ENCODE assay signal across 8 cellular contexts in genomic region chr9:70413427-70413797, GRCh38. TPM values are rescaled to one million over a fixed set of nuclear protein-coding genes. Genes with fewer than 3 reads are reported as not detected.
DNase-seq lines count a peak whose midpoint lies in the region; ATAC-seq and TF ChIP-seq lines count a peak whose summit lies in the region.

No MANE protein-coding gene starts in this region.

- DNase-seq in CD4-positive, CD25-positive, alpha-beta regulatory T cell = peak in 1 of 3 donors; percentile 56
- DNase-seq in SK-N-SH = peak; percentile 82
- DNase-seq in dorsolateral prefrontal cortex = peak in 5 of 10 donors; percentile 41 to 67 (median 47)
- peak; percentile 90 for DNase-seq in mesenteric fat pad (ENCODE audit: low spot score)
- peak; percentile 40 to 94 for DNase-seq in upper lobe of left lung
- no peak for DNase-seq in hippocampal formation (lab: John Stamatoyannopoulos, UW)

- POLR2A ChIA-PET in SK-N-SH (lab: Yijun Ruan, JAX) = no interaction called here

- no peak for TF ChIP-seq POLR2A in upper lobe of left lung (IDR thresholded peaks at IDR 0.05)

- H3K4me3 ChIP-seq in CD4-positive, CD25-positive, alpha-beta regulatory T cell (ENCODE audit: low read depth, low read length) = peak overlapping the region; percentile 75
- H3K4me3 ChIP-seq in SK-N-SH (ENCODE audit: low read depth in 2 of 2, low read length in 1 of 2) (peak overlapping the region; percentile 82 to 92), dorsolateral prefrontal cortex (peak overlapping the region; percentile 63 to 99 (median 93)), upper lobe of left lung (peak overlapping the region; percentile 44 to 83 (median 69))

- H3K4me2 ChIP-seq in SK-N-SH = peak overlapping the region; percentile 86

- H3K9me3 ChIP-seq in CD4-positive, CD25-positive, alpha-beta regulatory T cell (ENCODE audit: control insufficient read depth in 2 of 2, low read length in 2 of 2) = no peaks in the 10 kb centered on the region
- H3K9me3 ChIP-seq in SK-N-SH = no peaks in the 10 kb centered on the region
- no peaks in the 10 kb centered on the region for H3K9me3 ChIP-seq in upper lobe of left lung

- H3K9me2 ChIP-seq in SK-N-SH = no peaks in the 10 kb centered on the region

- H3K36me3 ChIP-seq in CD4-positive, CD25-positive, alpha-beta regulatory T cell (ENCODE audit: control insufficient read depth, insufficient read depth, low read length) = peaks cover under 1% of the 10 kb centered on the region
- H3K36me3 ChIP-seq in SK-N-SH (replicated peaks in 1 of 2; ENCODE audit: control insufficient read depth in 1 of 2, insufficient read depth in 2 of 2, low read length in 1 of 2) (peaks cover 0 to under 1% of the 10 kb centered on the region in 2 experiments), upper lobe of left lung (peaks cover 0 to 1% (median 0%) of the 10 kb centered on the region in 4 donors)

- H3K27ac ChIP-seq in CD4-positive, CD25-positive, alpha-beta regulatory T cell (ENCODE audit: insufficient read depth, low read length, poor library complexity, severe bottlenecking) = peak overlapping the region; percentile 97
- H3K27ac ChIP-seq in SK-N-SH (ENCODE audit: low read depth in 2 of 2, low read length in 1 of 2) = peak overlapping the region; percentile 97 to 100
- peak overlapping the region; percentile 72 to 100 (median 99) for H3K27ac ChIP-seq in dorsolateral prefrontal cortex
- peak overlapping the region; percentile 99 to 100 (median 100) for H3K27ac ChIP-seq in upper lobe of left lung

- peaks cover 42% of the 10 kb centered on the region for H3K79me2 ChIP-seq in SK-N-SH (ENCODE audit: insufficient read depth)

- no peak for TF ChIP-seq RAD21 in SK-N-SH (IDR thresholded peaks at IDR 0.05; ENCODE audit: low read length)

- TF ChIP-seq EP300 in SK-N-SH (IDR thresholded peaks at IDR 0.05; ENCODE audit: borderline replicate concordance in 1 of 2, low read depth in 1 of 2, low read length in 1 of 2) = no peak
- no peak for TF ChIP-seq EP300 in upper lobe of left lung (IDR thresholded peaks at IDR 0.05)

- H3K36me3 Mint-ChIP-seq in CD4-positive, CD25-positive, alpha-beta regulatory T cell = no peaks in the 10 kb centered on the region

- intact Hi-C loops in dorsolateral prefrontal cortex (cut with DNase I) = loop anchor here in 1 of 2 donors (5.0 to 10.0 kb wide), 2 partner anchors 61 to 159 kb away; partner anchors contain the start of gene SMC5

- H3F3A ChIP-seq in SK-N-SH (replicated peaks; ENCODE audit: insufficient read depth) = peaks cover 31% of the 10 kb centered on the region

- peak overlapping the region; percentile 97 for H3K9ac ChIP-seq in SK-N-SH

- TF ChIP-seq CTCF in SK-N-SH (IDR thresholded peaks at IDR 0.05) (no peak), dorsolateral prefrontal cortex (IDR thresholded peaks at IDR 0.05 in 54 of 56, conservative IDR thresholded peaks at IDR 0.05 in 2 of 56; ENCODE audit: low read depth in 1 of 56, partially characterized antibody in 56 of 56) (no peak), upper lobe of left lung (IDR thresholded peaks at IDR 0.05) (peak in 4 of 6 experiments; percentile 4 to 29 (median 6))

- H3K27me3 Mint-ChIP-seq in CD4-positive, CD25-positive, alpha-beta regulatory T cell = peaks cover 9% of the 10 kb centered on the region

- peak overlapping the region; percentile 86; the same call in 1 of the 2 replicates for H2AFZ ChIP-seq in SK-N-SH (ENCODE audit: low read depth)

- H3K9me3 Mint-ChIP-seq in CD4-positive, CD25-positive, alpha-beta regulatory T cell = peaks cover 0 to 2% (median 0%) of the 10 kb centered on the region in 7 donors

- ATAC-seq in CD4-positive, CD25-positive, alpha-beta regulatory T cell (ENCODE audit: low read depth in 2 of 2) = peak; percentile 39
- ATAC-seq in GM18868 (IDR thresholded peaks at IDR 0.05; ENCODE audit: unreplicated experiment) (peak; percentile 24), HG03064 (IDR thresholded peaks at IDR 0.05; ENCODE audit: low read depth, unreplicated experiment) (peak; percentile 17), upper lobe of left lung (ENCODE audit: low FRiP score in 2 of 2) (peak; percentile 0 to 61)

- H4K20me1 ChIP-seq in SK-N-SH (ENCODE audit: insufficient read depth) = peaks cover 25% of the 10 kb centered on the region; the same call in 1 of the 2 replicates

- peak overlapping the region; percentile 97 to 100 (median 98) for H3K4me3 Mint-ChIP-seq in CD4-positive, CD25-positive, alpha-beta regulatory T cell

- H3K4me1 Mint-ChIP-seq in CD4-positive, CD25-positive, alpha-beta regulatory T cell = peaks cover 32 to 54% (median 37%) of the 10 kb centered on the region in 4 donors

- CTCF ChIA-PET in SK-N-SH (lab: Yijun Ruan, JAX) = interaction anchor here (1.8 kb wide), 1 partner anchor 73 kb away, joined by 10 read pairs; no protein-coding TSS in a partner anchor

- H3K27me3 ChIP-seq in CD4-positive, CD25-positive, alpha-beta regulatory T cell (ENCODE audit: control insufficient read depth, insufficient read depth, low read length) = no peaks in the 10 kb centered on the region
- no peaks in the 10 kb centered on the region for H3K27me3 ChIP-seq in SK-N-SH (ENCODE audit: insufficient read depth)
- H3K27me3 ChIP-seq in dorsolateral prefrontal cortex = no peaks in the 10 kb centered on the region
- H3K27me3 ChIP-seq in upper lobe of left lung = no peaks in the 10 kb centered on the region

- H3K4me1 ChIP-seq in CD4-positive, CD25-positive, alpha-beta regulatory T cell (ENCODE audit: control insufficient read depth, insufficient read depth, low read length, poor library complexity, severe bottlenecking) = peaks cover 43% of the 10 kb centered on the region
- H3K4me1 ChIP-seq in SK-N-SH (ENCODE audit: control insufficient read depth in 1 of 2, insufficient read depth in 2 of 2, low read depth in 1 of 2, low read length in 1 of 2) (peaks cover 18 to 22% of the 10 kb centered on the region in 2 experiments; a peak in 3 of 4 replicates), upper lobe of left lung (peaks cover 40 to 50% (median 44%) of the 10 kb centered on the region in 4 donors)

- no CpG with 5 or more reads among the region's 60 CpGs for WGBS in SK-N-SH (ENCODE audit: low lambda C conversion rate)
- WGBS in upper lobe of left lung, 2 donors = 0% methylated on average over 7 of the region's 60 CpGs; no CpG with 5 or more reads in 1 of the 2 donors

- H3K27ac Mint-ChIP-seq in CD4-positive, CD25-positive, alpha-beta regulatory T cell = peak overlapping the region; percentile 98 to 100 (median 99)

TF ChIP-seq in SK-N-SH, 30 proteins besides CTCF, POLR2A, EP300 and RAD21:
- TF ChIP-seq RXRA (IDR thresholded peaks at IDR 0.05; ENCODE audit: borderline replicate concordance, low read depth) (no peak), NFIC (IDR thresholded peaks at IDR 0.05; ENCODE audit: borderline replicate concordance) (0 out of 2 replicates have a peak, but pooled peaks have one; percentile 18)
TF ChIP-seq in SK-N-SH: peak in this region for 1.

RNA-seq across cellular contexts. Expression of gene KLF9, which starts 1.0 kb away (rescaled TPM):
- 86.7 TPM for total RNA-seq in CD4-positive, CD25-positive, alpha-beta regulatory T cell
- polyA plus RNA-seq in CD4-positive, CD25-positive, alpha-beta regulatory T cell = 1 to 10 TPM; 1.4 to 3.7 (median 3.0) TPM
- polyA plus RNA-seq in SK-N-SH (2012; rRNA removed) = 5.8 and 6.9 TPM in 2 replicates
- polyA plus RNA-seq in SK-N-SH (2012; cell fraction: cytosol; rRNA removed) = 5.9 and 7.6 TPM in 2 replicates
- 5.0 and 8.3 TPM in 2 replicates for polyA plus RNA-seq in SK-N-SH (2012; cell fraction: nucleus; rRNA removed)
- total RNA-seq in dorsolateral prefrontal cortex = 10 to 100 TPM; 38.3 to 97.2 (median 59.3) TPM
- total RNA-seq in mesenteric fat pad = 105 TPM
- 100 to 1,000 TPM in 2 of 6 donors, 10 to 100 TPM in 4; 51.8 to 135 (median 83.5) TPM for total RNA-seq in upper lobe of left lung

Comparison
In these comparisons a context has a peak if more than half of its experiments do, and no peak if none do; other contexts are left out.
1. DNase-seq: peak in SK-N-SH (single experiment), mesenteric fat pad (single experiment) and upper lobe of left lung (2 of 2); none in hippocampal formation (0 of 2).
2. CTCF ChIP-seq: peak in upper lobe of left lung (4 of 6); none in SK-N-SH (single experiment) and dorsolateral prefrontal cortex (0 of 56).
3. Peak in every context shown above with its lines, with median percentiles within 50 percentile points of each other: ATAC-seq, H3K27ac ChIP-seq and H3K4me3 ChIP-seq.